In the genomic region with DNA sequence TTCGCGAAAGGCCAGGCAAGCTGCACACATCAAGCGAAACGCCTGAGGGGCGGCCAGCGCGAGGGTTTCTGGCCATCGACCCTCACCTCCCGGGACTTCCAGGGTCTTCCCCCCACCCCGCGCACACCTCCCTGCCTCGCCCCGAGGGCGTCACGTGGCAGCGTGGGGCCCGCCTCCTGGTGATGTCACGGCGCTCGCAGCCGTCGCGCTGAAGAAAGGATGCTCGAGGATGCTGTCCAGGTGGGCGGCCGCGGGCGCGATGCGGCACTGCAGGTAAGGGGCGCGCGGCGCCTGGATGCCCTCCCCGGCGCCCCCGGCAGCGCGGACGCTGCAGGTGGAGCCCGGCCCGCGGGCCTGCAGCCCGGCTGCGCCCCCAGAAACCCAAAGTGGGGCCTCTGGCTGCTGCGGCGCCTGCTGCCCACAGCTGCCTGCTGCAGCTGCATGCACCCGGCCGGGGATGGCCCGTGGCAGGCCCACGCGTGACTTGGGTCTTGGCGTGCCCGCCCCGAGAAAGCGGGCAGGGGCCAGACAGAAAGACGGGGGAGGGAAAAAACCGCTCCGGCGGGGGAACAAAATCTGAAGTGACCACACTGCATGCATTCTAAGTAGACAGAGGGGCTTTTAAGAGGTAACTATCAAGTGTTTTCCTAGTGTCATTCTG, we compare ENCODE assay signal across 8 cellular contexts. TPM values are rescaled to one million over a fixed set of nuclear protein-coding genes. Genes with fewer than 3 reads are reported as not detected.
DNase-seq lines count a peak whose midpoint lies in the region; ATAC-seq, FAIRE-seq and TF ChIP-seq lines count a peak whose summit lies in the region.

No MANE protein-coding gene starts in this region.

- H3K4me1 ChIP-seq in HUES64 (ENCODE audit: insufficient read depth, low read length) (peaks cover 18% of the 10 kb centered on the region; the same call in 1 of the 2 replicates), astrocyte (ENCODE audit: insufficient read depth, low read length) (peaks cover 13% of the 10 kb centered on the region), testis (no peaks in the 10 kb centered on the region)

- ATAC-seq in GM18517 (IDR thresholded peaks at IDR 0.05; ENCODE audit: unreplicated experiment), result peak; percentile 48

- 7% methylated on average over 60 of the region's 60 CpGs for WGBS in HUES64
- 3 to 20% methylated on average over 8 to 26 of the region's 60 CpGs for WGBS in testis, 2 donors

- no peaks in the 10 kb centered on the region for H3K36me3 Mint-ChIP-seq in astrocyte (ENCODE audit: low read depth, unreplicated experiment)

- intact Hi-C loops in testis (cut with DNase I; ENCODE audit: low total_unique reads), result no loop called here

- TF ChIP-seq POLR2A in testis (IDR thresholded peaks at IDR 0.05), result no peak

- no peak overlapping the region for H3K27ac Mint-ChIP-seq in astrocyte (ENCODE audit: unreplicated experiment)

- no peaks in the 10 kb centered on the region for H3K36me3 ChIP-seq in HUES64 (ENCODE audit: insufficient read depth, low read length)
- no peaks in the 10 kb centered on the region for H3K36me3 ChIP-seq in astrocyte (ENCODE audit: insufficient read depth, low read length)
- no peaks in the 10 kb centered on the region for H3K36me3 ChIP-seq in testis (ENCODE audit: low read depth, missing control alignments)

- no peak for DNase-seq in astrocyte (ENCODE audit: low read depth)
- peak; percentile 69 for DNase-seq in islet precursor cell
- peak; percentile 60 for DNase-seq in testis
- no peak for DNase-seq in OCI-M2 (lab: John Stamatoyannopoulos, UW; ENCODE audit: unreplicated experiment)
- DNase-seq in GDM1 (lab: John Stamatoyannopoulos, UW), result no peak
- no peak for DNase-seq in NCI-H1436 treated with DMSO at 0.1 percent for 48 hours (lab: John Stamatoyannopoulos, UW)

- no peaks in the 10 kb centered on the region for H3K27me3 Mint-ChIP-seq in astrocyte (ENCODE audit: low read depth, unreplicated experiment)

- H3K4me3 ChIP-seq in HUES64 (ENCODE audit: low read length), result peak overlapping the region; percentile 44
- H3K4me3 ChIP-seq in astrocyte (ENCODE audit: insufficient read depth, low read depth, low read length), result peak overlapping the region; percentile 57
- peak overlapping the region in 1 of 2 donors; percentile 15 for H3K4me3 ChIP-seq in testis

- no peaks in the 10 kb centered on the region; the same call in 1 of the 2 replicates for H3K27me3 ChIP-seq in HUES64 (ENCODE audit: insufficient read depth, low read length)
- no peaks in the 10 kb centered on the region for H3K27me3 ChIP-seq in astrocyte (ENCODE audit: insufficient read depth, low read length)
- H3K27me3 ChIP-seq in testis, result no peaks in the 10 kb centered on the region

- H3K4me1 Mint-ChIP-seq in astrocyte (ENCODE audit: low read depth, unreplicated experiment), result no peaks in the 10 kb centered on the region

- H3K9me3 Mint-ChIP-seq in astrocyte (ENCODE audit: unreplicated experiment), result no peaks in the 10 kb centered on the region

- FAIRE-seq in astrocyte (lab: Jason Lieb, UNC), result no peak

- H3K9me3 ChIP-seq in HUES64 (ENCODE audit: insufficient read depth, low read depth, low read length) (no peaks in the 10 kb centered on the region), astrocyte (ENCODE audit: insufficient read depth, low read depth, low read length) (no peaks in the 10 kb centered on the region), testis (no peaks in the 10 kb centered on the region)

- peak overlapping the region; percentile 47 for H2AFZ ChIP-seq in astrocyte (ENCODE audit: low read depth, low read length)

- no peak for TF ChIP-seq CTCF in astrocyte (IDR thresholded peaks at IDR 0.05; ENCODE audit: insufficient read depth, low read depth, low read length)
- TF ChIP-seq CTCF in testis (IDR thresholded peaks at IDR 0.05), result no peak

- H3K27ac ChIP-seq in HUES64 (ENCODE audit: low read depth, low read length) (no peak overlapping the region), astrocyte (ENCODE audit: low read depth, low read length) (peak overlapping the region; percentile 17), testis (no peak overlapping the region)

- H3K4me2 ChIP-seq in astrocyte (ENCODE audit: low read length), result peak overlapping the region; percentile 85

- no peaks in the 10 kb centered on the region for H3K79me2 ChIP-seq in astrocyte (ENCODE audit: insufficient read depth, low read length)

- no peaks in the 10 kb centered on the region for H4K20me1 ChIP-seq in astrocyte (ENCODE audit: insufficient read depth, low read length)

- H3K4me3 Mint-ChIP-seq in astrocyte (ENCODE audit: unreplicated experiment), result peak overlapping the region; percentile 78

- H3K9ac ChIP-seq in HUES64 (ENCODE audit: low read depth, low read length) (no peak overlapping the region), astrocyte (ENCODE audit: low read length) (peak overlapping the region; percentile 25)

RNA-seq across cellular contexts. Expression of a gene that starts 1.6 kb away (rescaled TPM):
- polyA plus RNA-seq in HUES64 (2013, experiment 1 of 2), result 2.4 TPM
- polyA plus RNA-seq in HUES64 (2013, experiment 2 of 2), result 3.3 TPM
- total RNA-seq in astrocyte, result 5.9 and 7.2 TPM in 2 replicates
- 10 to 100 TPM in 1 of 2 donors, 1 to 10 TPM in 1; 5.4 to 11.6 TPM for total RNA-seq in testis
- 5.1 TPM for polyA plus RNA-seq in testis (ENCODE audit: insufficient read depth, low read depth, low replicate concordance)

Comparison
In these comparisons a context has a peak if more than half of its experiments do, and no peak if none do; other contexts are left out.
1. DNase-seq: peak in islet precursor cell (single experiment) and testis (single experiment); none in astrocyte (single experiment), OCI-M2 (single experiment), GDM1 (single experiment) and NCI-H1436 treated with DMSO at 0.1 percent for 48 hours (single experiment).